Comparison of ENCODE assay signal across 10 cellular contexts in the genomic region with DNA sequence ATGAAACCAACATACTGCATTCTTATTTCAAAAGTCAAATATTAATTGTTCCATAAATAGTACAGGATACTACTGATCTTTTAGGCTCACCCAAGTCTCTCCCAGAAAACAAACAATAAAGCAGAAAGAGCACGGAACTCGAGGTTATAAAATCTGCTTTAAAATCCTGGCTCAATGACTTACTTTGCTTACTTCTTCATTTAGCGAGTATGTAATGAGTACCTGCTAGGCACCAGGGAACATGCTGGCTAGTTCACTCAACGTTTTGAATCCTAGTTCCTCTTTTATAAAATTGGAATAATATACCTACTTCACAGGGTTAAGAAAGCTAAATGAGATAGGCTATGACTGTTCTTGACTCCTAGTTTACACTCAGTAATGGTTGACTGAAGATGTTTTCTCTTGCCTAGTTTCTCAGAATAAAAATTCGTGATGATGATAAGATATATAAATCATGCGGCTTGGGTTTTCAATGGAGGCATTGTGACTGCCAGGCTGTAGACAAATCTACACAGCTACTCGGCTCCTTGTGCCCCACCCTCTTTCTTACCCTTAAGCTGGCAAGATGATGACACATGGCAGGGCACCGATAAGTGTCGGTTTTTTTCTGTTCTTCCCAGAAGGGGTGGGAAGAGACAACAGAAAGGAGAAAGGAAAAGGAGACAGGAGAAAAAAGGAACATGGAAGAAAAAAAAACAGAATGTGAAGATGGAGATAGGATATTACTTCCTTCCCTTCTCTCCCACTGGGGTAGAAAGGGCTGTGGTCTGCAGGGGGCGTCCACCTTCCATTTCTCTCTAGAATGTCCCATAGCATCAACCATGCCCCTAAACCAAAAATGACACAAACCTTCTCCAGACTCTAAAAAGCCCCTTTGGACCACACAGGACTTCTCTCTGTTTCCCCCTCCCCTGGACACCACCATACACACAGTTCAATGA.
A peak's percentile ranks its signal among the peaks of the same experiment; 100 is the strongest.
DNase-seq lines count a peak whose midpoint lies in the region; ATAC-seq lines count a peak whose summit lies in the region.
"Had no signal": no experiment of that assay in that cellular context is flagged by ENCODE, and none has a peak within 500 bp of the region (broad histone marks: within the 10 kb centered on the region; RNA-seq: fewer than 3 reads in every experiment).

No MANE protein-coding gene starts in this region.

- peak overlapping the region in 2 of 6 donors; percentile 46 to 61 for H3K27ac Mint-ChIP-seq in naive B cell
- H3K27ac Mint-ChIP-seq in natural killer cell treated with Interleukin-12 subunit alpha and Interleukin-12 subunit beta and Interleukin-15 and Interleukin-18, amount 100 ng/mL, for 72 hours, result peak overlapping the region in 1 of 2 donors; percentile 15
- H3K27ac Mint-ChIP-seq: activated naive CD8-positive, alpha-beta T cell had no signal

- H3K4me1 Mint-ChIP-seq in naive B cell, result peaks cover 0 to 12% (median 2%) of the 10 kb centered on the region in 3 donors
- H3K4me1 Mint-ChIP-seq in natural killer cell treated with Interleukin-12 subunit alpha and Interleukin-12 subunit beta and Interleukin-15 and Interleukin-18, amount 100 ng/mL, for 72 hours (ENCODE audit: low read depth in 2 of 2), result peaks cover 0 to 2% of the 10 kb centered on the region in 2 donors

- peak; percentile 17 for DNase-seq in GM19238 (ENCODE audit: insufficient read length, low spot score)
- peak; percentile 86 for DNase-seq in NOMO-1 treated with DMSO at 0.1 percent for 48 hours (lab: John Stamatoyannopoulos, UW; ENCODE audit: unreplicated experiment)
- DNase-seq in naive B cell, result no peak
- DNase-seq in left cardiac atrium, result no peak
- DNase-seq in SW480 (ENCODE audit: low spot score), result no peak
- DNase-seq in cerebellar nuclear complex (lab: John Stamatoyannopoulos, UW), result no peak
- DNase-seq in natural killer cell treated with Interleukin-12 subunit alpha and Interleukin-12 subunit beta and Interleukin-15 and Interleukin-18, amount 100 ng/mL, for 72 hours (ENCODE audit: low spot score), result no peak
- DNase-seq: lower lobe of right lung had no signal

- ATAC-seq in HG02885 (IDR thresholded peaks at IDR 0.05; ENCODE audit: poor library complexity, unreplicated experiment) (peak; percentile 80), naive B cell (ENCODE audit: low read depth in 2 of 2) (peak; percentile 52 to 58), left cardiac atrium (no peak)
- no peak for ATAC-seq in natural killer cell treated with Interleukin-12 subunit alpha and Interleukin-12 subunit beta and Interleukin-15 and Interleukin-18, amount 100 ng/mL, for 72 hours
- ATAC-seq: lower lobe of right lung had no signal

- H3K36me3 Mint-ChIP-seq in naive B cell, result no peaks in the 10 kb centered on the region
- no peaks in the 10 kb centered on the region for H3K36me3 Mint-ChIP-seq in natural killer cell treated with Interleukin-12 subunit alpha and Interleukin-12 subunit beta and Interleukin-15 and Interleukin-18, amount 100 ng/mL, for 72 hours

- no peaks in the 10 kb centered on the region for H3K27me3 Mint-ChIP-seq in naive B cell
- H3K27me3 Mint-ChIP-seq in natural killer cell treated with Interleukin-12 subunit alpha and Interleukin-12 subunit beta and Interleukin-15 and Interleukin-18, amount 100 ng/mL, for 72 hours, result no peaks in the 10 kb centered on the region
- H3K27me3 Mint-ChIP-seq: activated naive CD8-positive, alpha-beta T cell had no signal

- no peak overlapping the region for H3K4me3 Mint-ChIP-seq in naive B cell
- no peak overlapping the region for H3K4me3 Mint-ChIP-seq in natural killer cell treated with Interleukin-12 subunit alpha and Interleukin-12 subunit beta and Interleukin-15 and Interleukin-18, amount 100 ng/mL, for 72 hours
- H3K4me3 Mint-ChIP-seq: activated naive CD8-positive, alpha-beta T cell had no signal

- no peaks in the 10 kb centered on the region for H3K9me3 Mint-ChIP-seq in naive B cell
- H3K9me3 Mint-ChIP-seq in natural killer cell treated with Interleukin-12 subunit alpha and Interleukin-12 subunit beta and Interleukin-15 and Interleukin-18, amount 100 ng/mL, for 72 hours, result no peaks in the 10 kb centered on the region

- intact Hi-C loops in left cardiac atrium (cut with DNase I), result loop anchor here (5.0 to 10.0 kb wide), 2 partner anchors 175 to 843 kb away; no protein-coding TSS in a partner anchor

Comparison
In these comparisons a context has a peak if more than half of its experiments do, and no peak if none do; other contexts are left out.
1. DNase-seq: peak in GM19238 (single experiment) and NOMO-1 treated with DMSO at 0.1 percent for 48 hours (single experiment); none in naive B cell (single experiment), left cardiac atrium (single experiment), SW480 (single experiment), cerebellar nuclear complex (0 of 2) and natural killer cell treated with Interleukin-12 subunit alpha and Interleukin-12 subunit beta and Interleukin-15 and Interleukin-18, amount 100 ng/mL, for 72 hours (single experiment).
2. ATAC-seq: peak in HG02885 (single experiment) and naive B cell (2 of 2); none in left cardiac atrium (0 of 2) and natural killer cell treated with Interleukin-12 subunit alpha and Interleukin-12 subunit beta and Interleukin-15 and Interleukin-18, amount 100 ng/mL, for 72 hours (0 of 2).